ENCODE assay signal across 19 cellular contexts in the genomic region with DNA sequence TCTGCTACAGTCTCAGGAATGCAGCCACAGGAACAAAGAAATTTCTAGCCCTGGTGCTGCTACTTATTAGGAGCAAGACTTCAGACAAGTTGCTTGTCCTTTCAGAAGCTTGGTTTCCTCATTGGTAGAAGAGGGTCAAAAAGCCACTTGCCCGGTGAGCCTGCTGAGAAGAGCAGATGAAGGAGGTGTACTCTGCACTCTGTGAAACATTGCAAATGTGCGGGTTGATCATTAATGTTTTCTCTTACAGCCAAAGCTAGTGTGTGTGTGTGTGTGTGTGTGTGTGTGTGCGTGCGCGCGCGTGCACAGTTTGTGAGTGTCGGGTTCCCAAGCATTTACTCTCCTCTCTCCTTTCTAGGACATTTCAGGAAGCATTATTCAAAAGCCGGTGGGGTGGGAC.
A peak's percentile ranks its signal among the peaks of the same experiment; 100 is the strongest.
DNase-seq lines count a peak whose midpoint lies in the region; ATAC-seq and TF ChIP-seq lines count a peak whose summit lies in the region.
"Had no signal": no experiment of that assay in that cellular context is flagged by ENCODE, and none has a peak within 500 bp of the region (broad histone marks: within the 10 kb centered on the region; RNA-seq: fewer than 3 reads in every experiment).

No MANE protein-coding gene starts in this region.

- no peaks in the 10 kb centered on the region for H3K9me3 Mint-ChIP-seq in natural killer cell
- no peaks in the 10 kb centered on the region for H3K9me3 Mint-ChIP-seq in natural killer cell treated with Interleukin-12 subunit alpha and Interleukin-12 subunit beta and Interleukin-15 and Interleukin-18, amount 100 ng/mL, for 72 hours
- no peaks in the 10 kb centered on the region for H3K9me3 Mint-ChIP-seq in endodermal cell
- H3K9me3 Mint-ChIP-seq in naive B cell = no peaks in the 10 kb centered on the region
- H3K9me3 Mint-ChIP-seq in endothelial cell (ENCODE audit: unreplicated experiment) = no peaks in the 10 kb centered on the region
- H3K9me3 Mint-ChIP-seq: GM23338 had no signal

- H3K4me1 Mint-ChIP-seq in natural killer cell (peaks cover 77% of the 10 kb centered on the region in 2 donors), endodermal cell (peaks cover 43% of the 10 kb centered on the region), naive B cell (peaks cover 18 to 25% (median 22%) of the 10 kb centered on the region in 3 donors), endothelial cell (ENCODE audit: unreplicated experiment) (peaks cover 21% of the 10 kb centered on the region)
- peaks cover 40 to 54% of the 10 kb centered on the region in 2 donors for H3K4me1 Mint-ChIP-seq in natural killer cell treated with Interleukin-12 subunit alpha and Interleukin-12 subunit beta and Interleukin-15 and Interleukin-18, amount 100 ng/mL, for 72 hours (ENCODE audit: low read depth in 2 of 2)

- H3K27ac Mint-ChIP-seq in natural killer cell (peak overlapping the region; percentile 55 to 80), endodermal cell (no peak overlapping the region), naive B cell (peak overlapping the region in 4 of 6 donors; percentile 24 to 91 (median 62)), endothelial cell (ENCODE audit: unreplicated experiment) (no peak overlapping the region)
- peak overlapping the region in 1 of 2 donors; percentile 88 for H3K27ac Mint-ChIP-seq in natural killer cell treated with Interleukin-12 subunit alpha and Interleukin-12 subunit beta and Interleukin-15 and Interleukin-18, amount 100 ng/mL, for 72 hours
- H3K27ac Mint-ChIP-seq: GM23338 had no signal

- no peak overlapping the region for H3K9ac ChIP-seq in endodermal cell (ENCODE audit: extremely low read depth, low read length, poor library complexity, severe bottlenecking)

- TF ChIP-seq CTCF in natural killer cell (IDR thresholded peaks at IDR 0.05) (no peak), endodermal cell (conservative IDR thresholded peaks at IDR 0.05) (no peak), endothelial cell (IDR thresholded peaks at IDR 0.05; ENCODE audit: unreplicated experiment) (no peak)

- H3K36me3 ChIP-seq in endodermal cell (ENCODE audit: control insufficient read depth, insufficient read depth, low read length) = no peaks in the 10 kb centered on the region
- H3K36me3 ChIP-seq in aorta (ENCODE audit: control insufficient read depth in 1 of 2, insufficient read depth in 2 of 2, low read length in 1 of 2) = peaks cover 0 to 4% of the 10 kb centered on the region in 2 donors

- H3K4me1 ChIP-seq in endodermal cell (ENCODE audit: control insufficient read depth, insufficient read depth, low read length) = peaks cover 27% of the 10 kb centered on the region
- peaks cover 0 to 2% of the 10 kb centered on the region in 2 donors for H3K4me1 ChIP-seq in aorta (ENCODE audit: control insufficient read depth in 1 of 2, insufficient read depth in 2 of 2, low read length in 2 of 2)

- no peaks in the 10 kb centered on the region for H3K27me3 ChIP-seq in endodermal cell (ENCODE audit: control insufficient read depth, insufficient read depth, low read length, poor library complexity, severe bottlenecking)
- H3K27me3 ChIP-seq in aorta (ENCODE audit: control insufficient read depth in 1 of 2, insufficient read depth in 2 of 2, low read length in 1 of 2) = no peaks in the 10 kb centered on the region
- H3K27me3 ChIP-seq: stomach had no signal

- DNase-seq in natural killer cell (no peak), endodermal cell (no peak), naive B cell (no peak), endothelial cell (ENCODE audit: low spot score) (no peak), aorta (no peak)
- DNase-seq in natural killer cell treated with Interleukin-12 subunit alpha and Interleukin-12 subunit beta and Interleukin-15 and Interleukin-18, amount 100 ng/mL, for 72 hours (ENCODE audit: low spot score) = no peak
- DNase-seq: activated CD4-positive, alpha-beta T cell treated with anti-CD3 and anti-CD28 coated beads for 1 hour; activated naive CD4-positive, alpha-beta T cell treated with anti-CD3 and anti-CD28 coated beads, Interleukin-2, amount 50 U/mL, for 16 hours; activated T-cell treated with anti-CD3 and anti-CD28 coated beads for 4 hours; GDM1; Kasumi-1; NCI-H1436; NCI-H446 treated with DMSO at 0.1 percent for 48 hours; SHP77 treated with DMSO at 0.1 percent for 48 hours; stomach had no signal

- H3K4me3 Mint-ChIP-seq in natural killer cell (peak overlapping the region; percentile 31), endodermal cell (no peak overlapping the region), naive B cell (no peak overlapping the region), endothelial cell (ENCODE audit: unreplicated experiment) (no peak overlapping the region)
- H3K4me3 Mint-ChIP-seq in natural killer cell treated with Interleukin-12 subunit alpha and Interleukin-12 subunit beta and Interleukin-15 and Interleukin-18, amount 100 ng/mL, for 72 hours = no peak overlapping the region
- H3K4me3 Mint-ChIP-seq: GM23338 had no signal

- peak overlapping the region; percentile 95 for H3K27ac ChIP-seq in endodermal cell (ENCODE audit: low read depth, low read length)
- no peak overlapping the region for H3K27ac ChIP-seq in aorta (ENCODE audit: low read depth in 1 of 2, low read length in 2 of 2)
- H3K27ac ChIP-seq: stomach had no signal

- H3K27me3 Mint-ChIP-seq in natural killer cell (ENCODE audit: low read depth in 2 of 2) (no peaks in the 10 kb centered on the region), endodermal cell (ENCODE audit: insufficient read depth) (peaks cover 27% of the 10 kb centered on the region), naive B cell (no peaks in the 10 kb centered on the region), endothelial cell (ENCODE audit: unreplicated experiment) (peaks cover 2% of the 10 kb centered on the region)
- H3K27me3 Mint-ChIP-seq in natural killer cell treated with Interleukin-12 subunit alpha and Interleukin-12 subunit beta and Interleukin-15 and Interleukin-18, amount 100 ng/mL, for 72 hours = no peaks in the 10 kb centered on the region

- H3K9me3 ChIP-seq in endodermal cell (ENCODE audit: control insufficient read depth, low read length) = no peaks in the 10 kb centered on the region
- no peaks in the 10 kb centered on the region for H3K9me3 ChIP-seq in aorta (ENCODE audit: control insufficient read depth, low read length)
- H3K9me3 ChIP-seq: prostate gland, stomach had no signal

- intact Hi-C loops in natural killer cell (cut with micrococcal nuclease) = no loop called here
- intact Hi-C loops in aorta (cut with DNase I) = loop anchor here in 1 of 2 donors (5.0 to 10.0 kb wide), 2 partner anchors 32 to 315 kb away; no protein-coding TSS in a partner anchor

- no peak overlapping the region for H3K4me3 ChIP-seq in endodermal cell (ENCODE audit: low read length)
- H3K4me3 ChIP-seq in aorta (ENCODE audit: low read length in 2 of 2) = no peak overlapping the region
- H3K4me3 ChIP-seq: GM23338, prostate gland, stomach had no signal

- ATAC-seq in natural killer cell (no peak), naive B cell (ENCODE audit: low read depth in 2 of 2) (no peak), HG02884 (IDR thresholded peaks at IDR 0.05; ENCODE audit: unreplicated experiment) (no peak), aorta (ENCODE audit: low FRiP score) (no peak), GM19023 (IDR thresholded peaks at IDR 0.05; ENCODE audit: unreplicated experiment) (no peak)
- ATAC-seq in natural killer cell treated with Interleukin-12 subunit alpha and Interleukin-12 subunit beta and Interleukin-15 and Interleukin-18, amount 100 ng/mL, for 72 hours = no peak

- H3K36me3 Mint-ChIP-seq in natural killer cell = no peaks in the 10 kb centered on the region
- H3K36me3 Mint-ChIP-seq in natural killer cell treated with Interleukin-12 subunit alpha and Interleukin-12 subunit beta and Interleukin-15 and Interleukin-18, amount 100 ng/mL, for 72 hours = no peaks in the 10 kb centered on the region
- no peaks in the 10 kb centered on the region for H3K36me3 Mint-ChIP-seq in endodermal cell (ENCODE audit: low read depth)
- peaks cover 0 to 5% of the 10 kb centered on the region in 2 donors for H3K36me3 Mint-ChIP-seq in naive B cell
- H3K36me3 Mint-ChIP-seq in endothelial cell (ENCODE audit: low read depth, unreplicated experiment) = no peaks in the 10 kb centered on the region

- WGBS in endodermal cell (ENCODE audit: insufficient coverage in 1 of 2, insufficient read length in 1 of 2), 2 experiments = 88% methylated on average over 9 of the region's 9 CpGs; no CpG with 5 or more reads in 1 of the 2 experiments
- WGBS in aorta, 2 donors = 73 to 81% methylated on average over 7 to 9 of the region's 9 CpGs

Comparison
In these comparisons a context has a peak if more than half of its experiments do, and no peak if none do; other contexts are left out.
1. H3K27ac Mint-ChIP-seq: peak in natural killer cell (2 of 2) and naive B cell (4 of 6); none in endodermal cell (single experiment) and endothelial cell (single experiment).